8 cellular contexts compared by ENCODE assay signal in genomic region chr2:156892449-156893335, GRCh38.
DNase-seq lines count a peak whose midpoint lies in the region; ATAC-seq and TF ChIP-seq lines count a peak whose summit lies in the region.

No MANE protein-coding gene starts in this region.

- H3K4me1 ChIP-seq in DOHH2 (ENCODE audit: control insufficient read depth, low read length): no peaks in the 10 kb centered on the region
- peaks cover 5 to 14% (median 9%) of the 10 kb centered on the region in 4 donors for H3K4me1 ChIP-seq in esophagus muscularis mucosa

- no peaks in the 10 kb centered on the region for H3K36me3 Mint-ChIP-seq in naive B cell

- H3K4me3 Mint-ChIP-seq in naive B cell: no peak overlapping the region

- TF ChIP-seq EP300 in esophagus muscularis mucosa (IDR thresholded peaks at IDR 0.05): no peak

- no peaks in the 10 kb centered on the region for H3K9me2 ChIP-seq in DOHH2 (replicated peaks; ENCODE audit: control insufficient read depth, low read length)

- H3K27me3 ChIP-seq in DOHH2 (ENCODE audit: control insufficient read depth, low read length) (peaks cover 7% of the 10 kb centered on the region; the same call in 1 of the 2 replicates), esophagus muscularis mucosa (peaks cover 0 to 4% (median 0%) of the 10 kb centered on the region in 4 donors)

- TF ChIP-seq CTCF in DOHH2 (IDR thresholded peaks at IDR 0.05; ENCODE audit: low read depth, low read length, poor library complexity, severe bottlenecking): peak; percentile 52
- peak; percentile 73 for TF ChIP-seq CTCF in LNCaP clone FGC (IDR thresholded peaks at IDR 0.05; ENCODE audit: control insufficient read depth, extremely low read depth, insufficient read depth)
- TF ChIP-seq CTCF in esophagus muscularis mucosa (IDR thresholded peaks at IDR 0.05): peak in 2 of 3 experiments; percentile 19 to 49

- no peaks in the 10 kb centered on the region for H3K36me3 ChIP-seq in DOHH2 (ENCODE audit: control insufficient read depth, low read length)
- no peaks in the 10 kb centered on the region for H3K36me3 ChIP-seq in esophagus muscularis mucosa

- H3K4me3 ChIP-seq in DOHH2 (ENCODE audit: low read length) (peak overlapping the region; percentile 19; the same call in 1 of the 2 replicates), LNCaP clone FGC (ENCODE audit: low read depth, low read length) (peak overlapping the region; percentile 35), esophagus muscularis mucosa (peak overlapping the region; percentile 22 to 47 (median 38))

- 7% methylated on average over 15 of the region's 15 CpGs for WGBS in esophagus muscularis mucosa

- H3K9me3 Mint-ChIP-seq in naive B cell: peaks cover 0 to under 1% (median 0%) of the 10 kb centered on the region in 7 donors

- H3K4me2 ChIP-seq in DOHH2 (ENCODE audit: low read length): peak overlapping the region; percentile 44

- peaks cover 17 to 30% (median 22%) of the 10 kb centered on the region in 3 donors for H3K27me3 Mint-ChIP-seq in naive B cell

- ATAC-seq in GM21717 (IDR thresholded peaks at IDR 0.05; ENCODE audit: unreplicated experiment) (peak; percentile 56), naive B cell (ENCODE audit: low read depth in 2 of 2) (no peak)

- H3K79me2 ChIP-seq in DOHH2 (ENCODE audit: control insufficient read depth, low read length): no peaks in the 10 kb centered on the region

- no peak overlapping the region for H3K27ac ChIP-seq in DOHH2 (ENCODE audit: low read depth, low read length)
- H3K27ac ChIP-seq in esophagus muscularis mucosa (replicated peaks in 1 of 4): no peak overlapping the region

- TF ChIP-seq POLR2A in esophagus muscularis mucosa (IDR thresholded peaks at IDR 0.05; ENCODE audit: low read depth): no peak

- no peaks in the 10 kb centered on the region for H4K20me1 ChIP-seq in DOHH2 (ENCODE audit: control insufficient read depth, insufficient read depth, low read depth, low read length)

- no peaks in the 10 kb centered on the region for H3K9me3 ChIP-seq in DOHH2 (ENCODE audit: control insufficient read depth, insufficient read depth, low read length)
- H3K9me3 ChIP-seq in esophagus muscularis mucosa: no peaks in the 10 kb centered on the region

- H3K4me1 Mint-ChIP-seq in naive B cell: peaks cover 0 to 2% (median 0%) of the 10 kb centered on the region in 3 donors

- no peaks in the 10 kb centered on the region for H3F3A ChIP-seq in DOHH2 (ENCODE audit: control insufficient read depth, insufficient read depth)

- no peak overlapping the region for H3K27ac Mint-ChIP-seq in naive B cell

- DNase-seq in LNCaP clone FGC (ENCODE audit: low read depth): peak; percentile 54
- peak; percentile 52 to 54 for DNase-seq in SHP77 (lab: John Stamatoyannopoulos, UW)
- no peak for DNase-seq in esophagus muscularis mucosa (ENCODE audit: extremely low spot score)
- DNase-seq in naive B cell: peak; percentile 1
- DNase-seq in hepatic stellate cell (ENCODE audit: low spot score): no peak
- no peak for DNase-seq in activated T-cell treated with anti-CD3 and anti-CD28 coated beads, Interleukin-2, amount 50 U/mL, for 48 hours

- intact Hi-C loops in esophagus muscularis mucosa (cut with DNase I): loop anchor here (10.0 kb wide), 1 partner anchor 302 kb away; no protein-coding TSS in a partner anchor

Comparison
In these comparisons a context has a peak if more than half of its experiments do, and no peak if none do; other contexts are left out.
1. DNase-seq: peak in LNCaP clone FGC (single experiment), SHP77 (2 of 2) and naive B cell (single experiment); none in esophagus muscularis mucosa (single experiment), hepatic stellate cell (single experiment) and activated T-cell treated with anti-CD3 and anti-CD28 coated beads, Interleukin-2, amount 50 U/mL, for 48 hours (0 of 2).
2. Peak in every context shown above with its lines, with median percentiles within 50 percentile points of each other: H3K4me3 ChIP-seq and CTCF ChIP-seq.